ENCODE assay signal across 10 cellular contexts in the genomic region with DNA sequence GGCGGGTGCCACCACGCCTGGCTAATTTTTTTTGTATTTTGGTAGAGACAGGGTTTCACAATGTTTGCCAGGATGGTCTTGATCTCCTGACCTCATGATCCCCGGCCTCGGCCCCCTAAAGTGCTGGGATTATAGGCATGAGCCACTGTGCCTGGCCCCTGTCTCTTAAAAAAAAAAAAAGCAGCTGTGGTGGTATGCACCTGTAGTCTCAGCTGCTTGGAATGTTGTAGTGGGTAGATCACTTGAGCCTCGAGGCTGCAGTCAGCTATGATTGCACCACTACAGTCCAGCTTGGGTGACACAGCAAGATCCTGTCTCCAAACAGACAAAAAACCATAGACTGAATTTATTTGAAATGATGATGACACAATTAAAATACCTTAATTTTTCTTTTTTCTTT. TPM values are rescaled to one million over a fixed set of nuclear protein-coding genes. Genes with fewer than 3 reads are reported as not detected.
DNase-seq lines count a peak whose midpoint lies in the region; ATAC-seq and TF ChIP-seq lines count a peak whose summit lies in the region.
"Had no signal": no experiment of that assay in that cellular context is flagged by ENCODE, and none has a peak within 500 bp of the region (broad histone marks: within the 10 kb centered on the region; RNA-seq: fewer than 3 reads in every experiment).

No MANE protein-coding gene starts in this region.

- WGBS in thyroid gland, 2 donors: 81 to 85% methylated on average over 5 of the region's 5 CpGs
- 71 to 72% methylated on average over 3 of the region's 5 CpGs for whole genome bisulfite sequencing in esophagus squamous epithelium, 2 donors

- peak overlapping the region; percentile 46 for H3K27ac ChIP-seq in SJSA1
- peak overlapping the region in 1 of 3 donors; percentile 4 for H3K27ac ChIP-seq in thyroid gland
- no peak overlapping the region for H3K27ac ChIP-seq in esophagus squamous epithelium

- H3K36me3 ChIP-seq in SJSA1: peaks cover 33% of the 10 kb centered on the region
- peaks cover 3% of the 10 kb centered on the region in 2 donors for H3K36me3 ChIP-seq in thyroid gland
- H3K36me3 ChIP-seq in esophagus squamous epithelium: peaks cover 0 to 76% (median 0%) of the 10 kb centered on the region in 3 donors

- H3K9me3 ChIP-seq in SJSA1 (replicated peaks): no peaks in the 10 kb centered on the region
- no peaks in the 10 kb centered on the region for H3K9me3 ChIP-seq in thyroid gland
- H3K9me3 ChIP-seq in esophagus squamous epithelium: no peaks in the 10 kb centered on the region

- H3K4me3 ChIP-seq in SJSA1 (no peak overlapping the region), fibroblast of pulmonary artery (replicated peaks; ENCODE audit: low read depth, low read length) (no peak overlapping the region), thyroid gland (replicated peaks in 1 of 3) (no peak overlapping the region), esophagus squamous epithelium (no peak overlapping the region)

- intact Hi-C loops in thyroid gland (cut with DNase I) (no loop called here), esophagus squamous epithelium (cut with DNase I) (no loop called here)

- DNase-seq in HCEC 1CT (peak; percentile 92), SJSA1 (ENCODE audit: low read depth in 1 of 2, low spot score in 2 of 2) (peak; percentile 26 to 59), fibroblast of pulmonary artery (ENCODE audit: low read depth) (peak; percentile 87), thyroid gland (peak; percentile 42 to 60), esophagus squamous epithelium (lab: John Stamatoyannopoulos, UW) (no peak)
- DNase-seq: activated CD8-positive, alpha-beta memory T cell treated with anti-CD3 and anti-CD28 coated beads, Interleukin-2, amount 50 U/mL, for 4 hours; hippocampal formation; natural killer cell had no signal

- H3K4me1 ChIP-seq in SJSA1 (replicated peaks) (peaks cover 17% of the 10 kb centered on the region), thyroid gland (no peaks in the 10 kb centered on the region), esophagus squamous epithelium (peaks cover 0 to 11% (median 0%) of the 10 kb centered on the region in 3 donors)

- ATAC-seq in GM19328 (IDR thresholded peaks at IDR 0.05; ENCODE audit: unreplicated experiment) (no peak), HG03342 (IDR thresholded peaks at IDR 0.05; ENCODE audit: unreplicated experiment) (no peak)
- ATAC-seq: natural killer cell had no signal

- TF ChIP-seq CTCF in fibroblast of pulmonary artery (IDR thresholded peaks at IDR 0.05; ENCODE audit: low read length, missing control alignments) (no peak), thyroid gland (IDR thresholded peaks at IDR 0.05) (no peak), esophagus squamous epithelium (IDR thresholded peaks at IDR 0.05) (no peak)

- H3K27me3 ChIP-seq in SJSA1 (replicated peaks) (no peaks in the 10 kb centered on the region), thyroid gland (no peaks in the 10 kb centered on the region), esophagus squamous epithelium (no peaks in the 10 kb centered on the region)

- no peak for TF ChIP-seq POLR2A in thyroid gland (IDR thresholded peaks at IDR 0.05)
- no peak for TF ChIP-seq POLR2A in esophagus squamous epithelium (IDR thresholded peaks at IDR 0.05)

RNA-seq across cellular contexts. Expression of gene CDK12, which starts 24.3 kb away (rescaled TPM):
- total RNA-seq in SJSA1 (2014; rRNA removed; shearing (Covaris generic)): 22.8 and 33.6 TPM in 2 replicates
- total RNA-seq in thyroid gland (10 to 100 TPM; 46.1 to 71.6 (median 50.6) TPM), esophagus squamous epithelium (10 to 100 TPM; 22.9 to 47.3 (median 33.5) TPM)

RNA-seq across cellular contexts. Expression of gene MED1, which starts 34.5 kb away (rescaled TPM):
- 12.5 and 15.4 TPM in 2 replicates for total RNA-seq in SJSA1 (2014; rRNA removed; shearing (Covaris generic))
- total RNA-seq in thyroid gland (10 to 100 TPM; 22.4 to 29.6 (median 25.0) TPM), esophagus squamous epithelium (10 to 100 TPM; 11.2 to 22.9 (median 16.1) TPM)
